In the genomic region with DNA sequence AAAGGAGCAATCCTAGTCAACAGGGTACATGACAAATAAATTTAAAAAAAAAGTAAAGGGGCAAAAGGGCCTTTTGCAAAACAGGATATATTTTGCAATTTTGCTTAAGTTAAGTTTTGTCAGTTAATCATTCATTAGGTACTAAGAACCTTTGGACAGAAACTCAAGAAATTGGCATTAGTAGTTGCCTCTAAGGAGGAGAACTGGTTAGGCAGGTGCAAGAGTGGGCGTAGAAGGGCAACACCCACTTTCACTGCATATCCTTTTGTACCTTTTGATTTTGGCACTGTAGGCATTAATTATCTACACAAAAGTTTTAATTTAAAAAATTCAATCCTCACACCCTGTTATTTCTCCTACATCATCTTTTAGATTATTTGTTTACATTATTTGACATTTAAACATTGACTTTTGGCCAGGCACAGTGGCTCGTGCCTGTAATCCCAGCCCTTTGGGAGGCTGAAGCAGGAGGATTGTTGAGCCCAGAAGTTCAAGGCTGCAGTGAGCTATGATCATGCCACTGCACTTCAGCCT, we compare ENCODE assay signal across 1 cellular context.
TF ChIP-seq lines count a peak whose summit lies in the region.

No MANE protein-coding gene starts in this region.

TF ChIP-seq in HepG2, 621 proteins besides CTCF, POLR2A, EP300 and RAD21 (continued from another document and continues in another):
- TF ChIP-seq, protein P1, sequence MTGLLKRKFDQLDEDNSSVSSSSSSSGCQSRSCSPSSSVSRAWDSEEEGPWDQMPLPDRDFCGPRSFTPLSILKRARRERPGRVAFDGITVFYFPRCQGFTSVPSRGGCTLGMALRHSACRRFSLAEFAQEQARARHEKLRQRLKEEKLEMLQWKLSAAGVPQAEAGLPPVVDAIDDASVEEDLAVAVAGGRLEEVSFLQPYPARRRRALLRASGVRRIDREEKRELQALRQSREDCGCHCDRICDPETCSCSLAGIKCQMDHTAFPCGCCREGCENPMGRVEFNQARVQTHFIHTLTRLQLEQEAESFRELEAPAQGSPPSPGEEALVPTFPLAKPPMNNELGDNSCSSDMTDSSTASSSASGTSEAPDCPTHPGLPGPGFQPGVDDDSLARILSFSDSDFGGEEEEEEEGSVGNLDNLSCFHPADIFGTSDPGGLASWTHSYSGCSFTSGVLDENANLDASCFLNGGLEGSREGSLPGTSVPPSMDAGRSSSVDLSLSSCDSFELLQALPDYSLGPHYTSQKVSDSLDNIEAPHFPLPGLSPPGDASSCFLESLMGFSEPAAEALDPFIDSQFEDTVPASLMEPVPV (CRISPR knock-in tag; IDR thresholded peaks at IDR 0.05), result no peak
- TF ChIP-seq ZNF737 (CRISPR knock-in tag; IDR thresholded peaks at IDR 0.05; ENCODE audit: borderline replicate concordance) (no peak), HIVEP1 (CRISPR knock-in tag; IDR thresholded peaks at IDR 0.05) (no peak), NPAS2 (CRISPR knock-in tag; IDR thresholded peaks at IDR 0.05; ENCODE audit: borderline replicate concordance) (no peak), ZNF10 (CRISPR knock-in tag; IDR thresholded peaks at IDR 0.05; ENCODE audit: borderline replicate concordance, low read depth) (no peak), SNAI1 (CRISPR knock-in tag; IDR thresholded peaks at IDR 0.05; ENCODE audit: borderline replicate concordance) (no peak), GATA4 (IDR thresholded peaks at IDR 0.05; ENCODE audit: borderline replicate concordance, low read depth) (no peak), SYNCRIP (IDR thresholded peaks at IDR 0.05; ENCODE audit: insufficient read depth, low read depth, low read length) (no peak), ZNF460 (CRISPR knock-in tag; IDR thresholded peaks at IDR 0.05; ENCODE audit: borderline replicate concordance) (no peak), ZNF556 (CRISPR knock-in tag; IDR thresholded peaks at IDR 0.05; ENCODE audit: borderline replicate concordance) (no peak), ASH2L (IDR thresholded peaks at IDR 0.05; ENCODE audit: insufficient read length, low read depth, low read length) (peak; percentile 39), ZNF703 (CRISPR knock-in tag; IDR thresholded peaks at IDR 0.05; ENCODE audit: borderline replicate concordance) (no peak), RNF2 (conservative IDR thresholded peaks at IDR 0.05; ENCODE audit: low read depth) (no peak), NFIC (IDR thresholded peaks at IDR 0.05; ENCODE audit: low read length) (peak; percentile 31; the same call in 1 of the 2 replicates), ZBTB38 (CRISPR knock-in tag; IDR thresholded peaks at IDR 0.05) (no peak), PHF5A (CRISPR knock-in tag; IDR thresholded peaks at IDR 0.05; ENCODE audit: low read depth, unreplicated experiment) (no peak), ZFP1 (CRISPR knock-in tag; IDR thresholded peaks at IDR 0.05) (0 out of 2 replicates have a peak, but pooled peaks have one; percentile 30), NFYC (CRISPR knock-in tag; IDR thresholded peaks at IDR 0.05) (no peak)
- TF ChIP-seq, protein P2, sequence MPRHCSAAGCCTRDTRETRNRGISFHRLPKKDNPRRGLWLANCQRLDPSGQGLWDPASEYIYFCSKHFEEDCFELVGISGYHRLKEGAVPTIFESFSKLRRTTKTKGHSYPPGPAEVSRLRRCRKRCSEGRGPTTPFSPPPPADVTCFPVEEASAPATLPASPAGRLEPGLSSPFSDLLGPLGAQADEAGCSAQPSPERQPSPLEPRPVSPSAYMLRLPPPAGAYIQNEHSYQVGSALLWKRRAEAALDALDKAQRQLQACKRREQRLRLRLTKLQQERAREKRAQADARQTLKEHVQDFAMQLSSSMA (CRISPR knock-in tag; IDR thresholded peaks at IDR 0.05), result no peak
- TF ChIP-seq, protein P3, sequence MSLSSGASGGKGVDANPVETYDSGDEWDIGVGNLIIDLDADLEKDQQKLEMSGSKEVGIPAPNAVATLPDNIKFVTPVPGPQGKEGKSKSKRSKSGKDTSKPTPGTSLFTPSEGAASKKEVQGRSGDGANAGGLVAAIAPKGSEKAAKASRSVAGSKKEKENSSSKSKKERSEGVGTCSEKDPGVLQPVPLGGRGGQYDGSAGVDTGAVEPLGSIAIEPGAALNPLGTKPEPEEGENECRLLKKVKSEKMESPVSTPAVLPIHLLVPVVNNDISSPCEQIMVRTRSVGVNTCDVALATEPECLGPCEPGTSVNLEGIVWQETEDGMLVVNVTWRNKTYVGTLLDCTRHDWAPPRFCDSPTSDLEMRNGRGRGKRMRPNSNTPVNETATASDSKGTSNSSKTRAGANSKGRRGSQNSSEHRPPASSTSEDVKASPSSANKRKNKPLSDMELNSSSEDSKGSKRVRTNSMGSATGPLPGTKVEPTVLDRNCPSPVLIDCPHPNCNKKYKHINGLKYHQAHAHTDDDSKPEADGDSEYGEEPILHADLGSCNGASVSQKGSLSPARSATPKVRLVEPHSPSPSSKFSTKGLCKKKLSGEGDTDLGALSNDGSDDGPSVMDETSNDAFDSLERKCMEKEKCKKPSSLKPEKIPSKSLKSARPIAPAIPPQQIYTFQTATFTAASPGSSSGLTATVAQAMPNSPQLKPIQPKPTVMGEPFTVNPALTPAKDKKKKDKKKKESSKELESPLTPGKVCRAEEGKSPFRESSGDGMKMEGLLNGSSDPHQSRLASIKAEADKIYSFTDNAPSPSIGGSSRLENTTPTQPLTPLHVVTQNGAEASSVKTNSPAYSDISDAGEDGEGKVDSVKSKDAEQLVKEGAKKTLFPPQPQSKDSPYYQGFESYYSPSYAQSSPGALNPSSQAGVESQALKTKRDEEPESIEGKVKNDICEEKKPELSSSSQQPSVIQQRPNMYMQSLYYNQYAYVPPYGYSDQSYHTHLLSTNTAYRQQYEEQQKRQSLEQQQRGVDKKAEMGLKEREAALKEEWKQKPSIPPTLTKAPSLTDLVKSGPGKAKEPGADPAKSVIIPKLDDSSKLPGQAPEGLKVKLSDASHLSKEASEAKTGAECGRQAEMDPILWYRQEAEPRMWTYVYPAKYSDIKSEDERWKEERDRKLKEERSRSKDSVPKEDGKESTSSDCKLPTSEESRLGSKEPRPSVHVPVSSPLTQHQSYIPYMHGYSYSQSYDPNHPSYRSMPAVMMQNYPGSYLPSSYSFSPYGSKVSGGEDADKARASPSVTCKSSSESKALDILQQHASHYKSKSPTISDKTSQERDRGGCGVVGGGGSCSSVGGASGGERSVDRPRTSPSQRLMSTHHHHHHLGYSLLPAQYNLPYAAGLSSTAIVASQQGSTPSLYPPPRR (CRISPR knock-in tag; IDR thresholded peaks at IDR 0.05; ENCODE audit: borderline replicate concordance), result no peak
- TF ChIP-seq, protein P4, sequence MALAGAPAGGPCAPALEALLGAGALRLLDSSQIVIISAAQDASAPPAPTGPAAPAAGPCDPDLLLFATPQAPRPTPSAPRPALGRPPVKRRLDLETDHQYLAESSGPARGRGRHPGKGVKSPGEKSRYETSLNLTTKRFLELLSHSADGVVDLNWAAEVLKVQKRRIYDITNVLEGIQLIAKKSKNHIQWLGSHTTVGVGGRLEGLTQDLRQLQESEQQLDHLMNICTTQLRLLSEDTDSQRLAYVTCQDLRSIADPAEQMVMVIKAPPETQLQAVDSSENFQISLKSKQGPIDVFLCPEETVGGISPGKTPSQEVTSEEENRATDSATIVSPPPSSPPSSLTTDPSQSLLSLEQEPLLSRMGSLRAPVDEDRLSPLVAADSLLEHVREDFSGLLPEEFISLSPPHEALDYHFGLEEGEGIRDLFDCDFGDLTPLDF (CRISPR knock-in tag; IDR thresholded peaks at IDR 0.05), result no peak
- TF ChIP-seq, protein P5, sequence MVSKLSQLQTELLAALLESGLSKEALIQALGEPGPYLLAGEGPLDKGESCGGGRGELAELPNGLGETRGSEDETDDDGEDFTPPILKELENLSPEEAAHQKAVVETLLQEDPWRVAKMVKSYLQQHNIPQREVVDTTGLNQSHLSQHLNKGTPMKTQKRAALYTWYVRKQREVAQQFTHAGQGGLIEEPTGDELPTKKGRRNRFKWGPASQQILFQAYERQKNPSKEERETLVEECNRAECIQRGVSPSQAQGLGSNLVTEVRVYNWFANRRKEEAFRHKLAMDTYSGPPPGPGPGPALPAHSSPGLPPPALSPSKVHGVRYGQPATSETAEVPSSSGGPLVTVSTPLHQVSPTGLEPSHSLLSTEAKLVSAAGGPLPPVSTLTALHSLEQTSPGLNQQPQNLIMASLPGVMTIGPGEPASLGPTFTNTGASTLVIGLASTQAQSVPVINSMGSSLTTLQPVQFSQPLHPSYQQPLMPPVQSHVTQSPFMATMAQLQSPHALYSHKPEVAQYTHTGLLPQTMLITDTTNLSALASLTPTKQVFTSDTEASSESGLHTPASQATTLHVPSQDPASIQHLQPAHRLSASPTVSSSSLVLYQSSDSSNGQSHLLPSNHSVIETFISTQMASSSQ (IDR thresholded peaks at IDR 0.05; ENCODE audit: low read depth), result peak; percentile 90
- TF ChIP-seq, protein P5 (CRISPR knock-in tag; IDR thresholded peaks at IDR 0.05; ENCODE audit: borderline replicate concordance), result peak; percentile 81; the same call in 1 of the 2 replicates
- TF ChIP-seq, protein P6, sequence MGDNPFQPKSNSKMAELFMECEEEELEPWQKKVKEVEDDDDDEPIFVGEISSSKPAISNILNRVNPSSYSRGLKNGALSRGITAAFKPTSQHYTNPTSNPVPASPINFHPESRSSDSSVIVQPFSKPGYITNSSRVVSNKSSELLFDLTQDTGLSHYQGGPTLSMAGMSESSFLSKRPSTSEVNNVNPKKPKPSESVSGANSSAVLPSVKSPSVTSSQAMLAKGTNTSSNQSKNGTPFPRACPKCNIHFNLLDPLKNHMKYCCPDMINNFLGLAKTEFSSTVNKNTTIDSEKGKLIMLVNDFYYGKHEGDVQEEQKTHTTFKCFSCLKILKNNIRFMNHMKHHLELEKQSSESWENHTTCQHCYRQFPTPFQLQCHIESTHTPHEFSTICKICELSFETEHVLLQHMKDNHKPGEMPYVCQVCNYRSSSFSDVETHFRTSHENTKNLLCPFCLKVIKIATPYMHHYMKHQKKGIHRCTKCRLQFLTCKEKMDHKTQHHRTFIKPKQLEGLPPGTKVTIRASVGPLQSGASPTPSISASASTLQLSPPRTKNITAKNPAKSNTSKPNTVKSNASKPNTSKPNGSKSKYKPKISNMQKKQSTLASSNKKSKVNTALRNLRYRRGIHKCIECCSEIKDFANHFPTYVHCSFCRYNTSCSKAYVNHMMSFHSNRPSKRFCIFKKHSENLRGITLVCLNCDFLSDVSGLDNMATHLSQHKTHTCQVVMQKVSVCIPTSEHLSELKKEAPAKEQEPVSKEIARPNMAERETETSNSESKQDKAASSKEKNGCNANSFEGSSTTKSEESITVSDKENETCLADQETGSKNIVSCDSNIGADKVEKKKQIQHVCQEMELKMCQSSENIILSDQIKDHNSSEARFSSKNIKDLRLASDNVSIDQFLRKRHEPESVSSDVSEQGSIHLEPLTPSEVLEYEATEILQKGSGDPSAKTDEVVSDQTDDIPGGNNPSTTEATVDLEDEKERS (CRISPR knock-in tag; IDR thresholded peaks at IDR 0.05), result peak; percentile 78; the same call in 1 of the 2 replicates
- TF ChIP-seq, protein P7, sequence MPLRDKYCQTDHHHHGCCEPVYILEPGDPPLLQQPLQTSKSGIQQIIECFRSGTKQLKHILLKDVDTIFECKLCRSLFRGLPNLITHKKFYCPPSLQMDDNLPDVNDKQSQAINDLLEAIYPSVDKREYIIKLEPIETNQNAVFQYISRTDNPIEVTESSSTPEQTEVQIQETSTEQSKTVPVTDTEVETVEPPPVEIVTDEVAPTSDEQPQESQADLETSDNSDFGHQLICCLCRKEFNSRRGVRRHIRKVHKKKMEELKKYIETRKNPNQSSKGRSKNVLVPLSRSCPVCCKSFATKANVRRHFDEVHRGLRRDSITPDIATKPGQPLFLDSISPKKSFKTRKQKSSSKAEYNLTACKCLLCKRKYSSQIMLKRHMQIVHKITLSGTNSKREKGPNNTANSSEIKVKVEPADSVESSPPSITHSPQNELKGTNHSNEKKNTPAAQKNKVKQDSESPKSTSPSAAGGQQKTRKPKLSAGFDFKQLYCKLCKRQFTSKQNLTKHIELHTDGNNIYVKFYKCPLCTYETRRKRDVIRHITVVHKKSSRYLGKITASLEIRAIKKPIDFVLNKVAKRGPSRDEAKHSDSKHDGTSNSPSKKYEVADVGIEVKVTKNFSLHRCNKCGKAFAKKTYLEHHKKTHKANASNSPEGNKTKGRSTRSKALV (CRISPR knock-in tag; IDR thresholded peaks at IDR 0.05), result no peak
- TF ChIP-seq, protein P8, sequence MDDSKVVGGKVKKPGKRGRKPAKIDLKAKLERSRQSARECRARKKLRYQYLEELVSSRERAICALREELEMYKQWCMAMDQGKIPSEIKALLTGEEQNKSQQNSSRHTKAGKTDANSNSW (CRISPR knock-in tag; IDR thresholded peaks at IDR 0.05; ENCODE audit: borderline replicate concordance), result no peak
- TF ChIP-seq, protein P9, sequence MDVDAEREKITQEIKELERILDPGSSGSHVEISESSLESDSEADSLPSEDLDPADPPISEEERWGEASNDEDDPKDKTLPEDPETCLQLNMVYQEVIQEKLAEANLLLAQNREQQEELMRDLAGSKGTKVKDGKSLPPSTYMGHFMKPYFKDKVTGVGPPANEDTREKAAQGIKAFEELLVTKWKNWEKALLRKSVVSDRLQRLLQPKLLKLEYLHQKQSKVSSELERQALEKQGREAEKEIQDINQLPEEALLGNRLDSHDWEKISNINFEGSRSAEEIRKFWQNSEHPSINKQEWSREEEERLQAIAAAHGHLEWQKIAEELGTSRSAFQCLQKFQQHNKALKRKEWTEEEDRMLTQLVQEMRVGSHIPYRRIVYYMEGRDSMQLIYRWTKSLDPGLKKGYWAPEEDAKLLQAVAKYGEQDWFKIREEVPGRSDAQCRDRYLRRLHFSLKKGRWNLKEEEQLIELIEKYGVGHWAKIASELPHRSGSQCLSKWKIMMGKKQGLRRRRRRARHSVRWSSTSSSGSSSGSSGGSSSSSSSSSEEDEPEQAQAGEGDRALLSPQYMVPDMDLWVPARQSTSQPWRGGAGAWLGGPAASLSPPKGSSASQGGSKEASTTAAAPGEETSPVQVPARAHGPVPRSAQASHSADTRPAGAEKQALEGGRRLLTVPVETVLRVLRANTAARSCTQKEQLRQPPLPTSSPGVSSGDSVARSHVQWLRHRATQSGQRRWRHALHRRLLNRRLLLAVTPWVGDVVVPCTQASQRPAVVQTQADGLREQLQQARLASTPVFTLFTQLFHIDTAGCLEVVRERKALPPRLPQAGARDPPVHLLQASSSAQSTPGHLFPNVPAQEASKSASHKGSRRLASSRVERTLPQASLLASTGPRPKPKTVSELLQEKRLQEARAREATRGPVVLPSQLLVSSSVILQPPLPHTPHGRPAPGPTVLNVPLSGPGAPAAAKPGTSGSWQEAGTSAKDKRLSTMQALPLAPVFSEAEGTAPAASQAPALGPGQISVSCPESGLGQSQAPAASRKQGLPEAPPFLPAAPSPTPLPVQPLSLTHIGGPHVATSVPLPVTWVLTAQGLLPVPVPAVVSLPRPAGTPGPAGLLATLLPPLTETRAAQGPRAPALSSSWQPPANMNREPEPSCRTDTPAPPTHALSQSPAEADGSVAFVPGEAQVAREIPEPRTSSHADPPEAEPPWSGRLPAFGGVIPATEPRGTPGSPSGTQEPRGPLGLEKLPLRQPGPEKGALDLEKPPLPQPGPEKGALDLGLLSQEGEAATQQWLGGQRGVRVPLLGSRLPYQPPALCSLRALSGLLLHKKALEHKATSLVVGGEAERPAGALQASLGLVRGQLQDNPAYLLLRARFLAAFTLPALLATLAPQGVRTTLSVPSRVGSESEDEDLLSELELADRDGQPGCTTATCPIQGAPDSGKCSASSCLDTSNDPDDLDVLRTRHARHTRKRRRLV (CRISPR knock-in tag; IDR thresholded peaks at IDR 0.05), result no peak
